In the genomic region with DNA sequence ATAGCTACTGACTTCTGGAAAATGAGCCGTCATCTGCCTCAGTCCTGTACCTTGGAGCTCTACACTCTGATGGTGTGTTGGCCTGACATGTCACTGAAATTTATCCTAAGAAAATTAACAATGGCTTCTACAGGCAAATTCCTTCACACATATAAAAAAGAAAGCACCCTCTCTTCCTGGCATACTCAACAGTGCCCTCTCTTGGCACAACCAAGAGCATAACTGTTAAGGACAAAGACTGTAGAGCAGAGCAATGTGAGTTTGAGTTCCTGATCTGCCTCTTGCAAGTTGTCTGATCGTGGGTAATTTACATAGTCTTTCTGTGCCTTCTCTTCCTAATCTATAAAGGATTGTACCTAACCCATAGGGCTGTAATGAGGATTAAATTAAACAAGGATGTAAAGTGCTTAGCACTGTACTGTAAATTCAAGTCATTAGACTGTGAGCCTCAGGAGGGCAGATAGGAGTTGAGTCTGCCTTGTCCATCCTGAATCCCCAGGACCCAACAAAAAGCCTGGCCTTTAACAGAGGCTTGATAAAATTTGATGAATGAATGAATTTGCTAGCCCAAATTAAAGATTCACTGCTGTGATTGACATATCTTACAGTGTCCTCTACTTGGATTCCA, we compare ENCODE assay signal across 9 cellular contexts.
DNase-seq lines count a peak whose midpoint lies in the region; ATAC-seq and TF ChIP-seq lines count a peak whose summit lies in the region.
"Had no signal": no experiment of that assay in that cellular context is flagged by ENCODE, and none has a peak within 500 bp of the region (broad histone marks: within the 10 kb centered on the region; RNA-seq: fewer than 3 reads in every experiment).

No MANE protein-coding gene starts in this region.

- H3K4me1 ChIP-seq in esophagus muscularis mucosa = no peaks in the 10 kb centered on the region

- intact Hi-C loops in esophagus muscularis mucosa (cut with DNase I) = no loop called here

- TF ChIP-seq EP300 in esophagus muscularis mucosa (IDR thresholded peaks at IDR 0.05) = no peak

- H3K27me3 ChIP-seq in esophagus muscularis mucosa = peaks cover 0 to 38% (median 0%) of the 10 kb centered on the region in 4 donors

- no peak overlapping the region for H3K4me3 ChIP-seq in esophagus muscularis mucosa

- TF ChIP-seq CTCF in esophagus muscularis mucosa (IDR thresholded peaks at IDR 0.05) = peak in 1 of 3 experiments; percentile 4

- H3K9me3 ChIP-seq in esophagus muscularis mucosa = peaks cover 0 to 10% (median under 1%) of the 10 kb centered on the region in 4 donors

- no peak overlapping the region for H3K27ac ChIP-seq in esophagus muscularis mucosa (replicated peaks in 1 of 4)

- no peak for TF ChIP-seq POLR2A in esophagus muscularis mucosa (IDR thresholded peaks at IDR 0.05; ENCODE audit: low read depth)

- ATAC-seq in HG02588 (IDR thresholded peaks at IDR 0.05; ENCODE audit: unreplicated experiment) = no peak
- ATAC-seq: activated CD4-positive, CD25-positive, alpha-beta regulatory T cell treated with anti-CD3 and anti-CD28 coated beads, Interleukin-2, amount 50 U/mL, for 24 hours had no signal

- 51% methylated on average over 2 of the region's 2 CpGs for WGBS in esophagus muscularis mucosa

- H3K36me3 ChIP-seq in esophagus muscularis mucosa = no peaks in the 10 kb centered on the region

- DNase-seq in stimulated activated naive CD4-positive, alpha-beta T cell (lab: John Stamatoyannopoulos, UW) = peak in 4 of 6 experiments; percentile 4 to 31 (median 19)
- DNase-seq in stimulated activated naive CD4-positive, alpha-beta T cell treated with Interleukin-2 at 50 U/mL for 16 hours (lab: John Stamatoyannopoulos, UW) = no peak
- peak; percentile 55 for DNase-seq in SIG-M5 treated with dmso at 0.1 percent for 504 hours (lab: John Stamatoyannopoulos, UW; ENCODE audit: unreplicated experiment)
- DNase-seq in esophagus muscularis mucosa (ENCODE audit: extremely low spot score) = peak; percentile 50
- DNase-seq in NCI-H446 (lab: John Stamatoyannopoulos, UW) = no peak
- DNase-seq in COLO668 (lab: John Stamatoyannopoulos, UW; ENCODE audit: unreplicated experiment) = no peak
- DNase-seq in NCI-H345 treated with DMSO at 0.1 percent for 48 hours (lab: John Stamatoyannopoulos, UW; ENCODE audit: unreplicated experiment) = no peak

Comparison
In these comparisons a context has a peak if more than half of its experiments do, and no peak if none do; other contexts are left out.
1. DNase-seq: peak in stimulated activated naive CD4-positive, alpha-beta T cell (4 of 6), SIG-M5 treated with dmso at 0.1 percent for 504 hours (single experiment) and esophagus muscularis mucosa (single experiment); none in stimulated activated naive CD4-positive, alpha-beta T cell treated with Interleukin-2 at 50 U/mL for 16 hours (single experiment), NCI-H446 (0 of 2), COLO668 (single experiment) and NCI-H345 treated with DMSO at 0.1 percent for 48 hours (single experiment).